Comparison of ENCODE assay signal across 21 cellular contexts in genomic region chr2:128519517-128520215, GRCh38.
"Had no signal": no experiment of that assay in that cellular context is flagged by ENCODE, and none has a peak within 500 bp of the region (broad histone marks: within the 10 kb centered on the region; RNA-seq: fewer than 3 reads in every experiment).

No MANE protein-coding gene starts in this region.

- H3K4me3 ChIP-seq: body of pancreas, cardiac muscle cell, left ventricle myocardium inferior, SK-N-MC, upper lobe of right lung had no signal

- H3K27me3 ChIP-seq: body of pancreas, cardiac muscle cell, upper lobe of right lung had no signal

- H3K4me3 Mint-ChIP-seq: activated naive CD4-positive, alpha-beta T cell treated with anti-CD3 and anti-CD28 coated beads, Interleukin-2, amount 10 ng/mL, durations not matched to agents 7 days and 5 days; nephron progenitor cell had no signal

- H3K4me1 ChIP-seq: body of pancreas, left ventricle myocardium inferior, upper lobe of right lung had no signal

- DNase-seq: activated CD4-positive, alpha-beta T cell treated with anti-CD3 and anti-CD28 coated beads for 1 hour; activated CD4-positive, alpha-beta T cell treated with anti-CD3 and anti-CD28 coated beads, Interleukin-2, amount 50 U/mL, for 48 hours; activated effector memory CD4-positive, alpha-beta T cell treated with anti-CD3 and anti-CD28 coated beads, Interleukin-2, amount 50 U/mL, for 16 hours; activated naive CD4-positive, alpha-beta T cell treated with anti-CD3 and anti-CD28 coated beads, Interleukin-2, amount 10 ng/mL, durations not matched to agents 7 days and 5 days; body of pancreas; cortex of kidney; effector CD4-positive, alpha-beta T cell; erythroblast; foreskin fibroblast; left ventricle myocardium inferior; nephron progenitor cell; occipital lobe; small intestine; stimulated activated CD4-positive, alpha-beta T cell treated with anti-CD3 and anti-CD28 coated beads, Interleukin-15, amount 100 ng/mL, for 24 hours; stimulated activated naive CD4-positive, alpha-beta T cell; SW 1271; upper lobe of right lung; WERI-Rb-1 had no signal

- H3K27ac Mint-ChIP-seq: activated naive CD4-positive, alpha-beta T cell treated with anti-CD3 and anti-CD28 coated beads, Interleukin-2, amount 10 ng/mL, durations not matched to agents 7 days and 5 days; nephron progenitor cell had no signal

- H3K36me3 ChIP-seq: cardiac muscle cell, left ventricle myocardium inferior, upper lobe of right lung, WERI-Rb-1 had no signal

- H3K27ac ChIP-seq: body of pancreas, cardiac muscle cell, left ventricle myocardium inferior, SK-N-MC, upper lobe of right lung, WERI-Rb-1 had no signal

- H3K9me3 ChIP-seq: body of pancreas, left ventricle myocardium inferior, upper lobe of right lung had no signal

- ATAC-seq: body of pancreas, sciatic nerve had no signal

- H3K36me3 Mint-ChIP-seq: activated naive CD4-positive, alpha-beta T cell treated with anti-CD3 and anti-CD28 coated beads, Interleukin-2, amount 10 ng/mL, durations not matched to agents 7 days and 5 days had no signal

- H3K9me3 Mint-ChIP-seq: activated naive CD4-positive, alpha-beta T cell treated with anti-CD3 and anti-CD28 coated beads, Interleukin-2, amount 10 ng/mL, durations not matched to agents 7 days and 5 days had no signal
